42 cellular contexts compared by ENCODE assay signal in genomic region chr4:87608229-87608628, GRCh38. TPM values are rescaled to one million over a fixed set of nuclear protein-coding genes. Genes with fewer than 3 reads are reported as not detected.
"Had no signal": no experiment of that assay in that cellular context is flagged by ENCODE, and none has a peak within 500 bp of the region (broad histone marks: within the 10 kb centered on the region; RNA-seq: fewer than 3 reads in every experiment).

DSPP (plus strand) TSS chr4:87608529; CDS start chr4:87610909, 2,380 bp downstream.

- ATAC-seq: activated naive CD4-positive, alpha-beta T cell treated with anti-CD3 and anti-CD28 coated beads, Interleukin-2, amount 50 U/mL, for 72 hours; activated naive CD8-positive, alpha-beta T cell treated with anti-CD3 and anti-CD28 coated beads, Interleukin-2, amount 50 U/mL, for 24 hours; activated T-cell treated with anti-CD3 and anti-CD28 coated beads, Interleukin-2, amount 50 U/mL, for 4 hours; activated T-cell treated with anti-CD3 and anti-CD28 coated beads, Interleukin-2, amount 50 U/mL, for 72 hours; activated T-helper 17 cell treated with anti-CD3 and anti-CD28 coated beads, Interleukin-2, amount 50 U/mL, for 72 hours; body of pancreas had no signal

- H3K36me3 Mint-ChIP-seq: activated naive CD4-positive, alpha-beta T cell treated with anti-CD3 and anti-CD28 coated beads, Interleukin-2, amount 10 ng/mL, durations not matched to agents 7 days and 5 days; activated naive CD4-positive, alpha-beta T cell treated with anti-CD3 and anti-CD28 coated beads, Interleukin-2, amount 50 U/mL, for 24 hours; activated naive CD4-positive, alpha-beta T cell treated with anti-CD3 and anti-CD28 coated beads, Interleukin-2, amount 50 U/mL, for 72 hours; activated naive CD8-positive, alpha-beta T cell; activated naive CD8-positive, alpha-beta T cell treated with anti-CD3 and anti-CD28 coated beads for 36 hours; activated naive CD8-positive, alpha-beta T cell treated with anti-CD3 and anti-CD28 coated beads, Interleukin-2, amount 10 ng/mL, durations not matched to agents 7 days and 5 days; brain had no signal

- H3K27me3 Mint-ChIP-seq: activated naive CD4-positive, alpha-beta T cell treated with anti-CD3 and anti-CD28 coated beads, Interleukin-2, amount 10 ng/mL, durations not matched to agents 7 days and 5 days; activated naive CD8-positive, alpha-beta T cell treated with anti-CD3 and anti-CD28 coated beads, Interleukin-2, amount 50 U/mL, for 24 hours; brain had no signal

- H3K9me3 Mint-ChIP-seq: activated naive CD4-positive, alpha-beta T cell treated with anti-CD3 and anti-CD28 coated beads, Interleukin-2, amount 10 ng/mL, durations not matched to agents 7 days and 5 days; activated naive CD4-positive, alpha-beta T cell treated with anti-CD3 and anti-CD28 coated beads, Interleukin-2, amount 50 U/mL, for 24 hours; activated naive CD4-positive, alpha-beta T cell treated with anti-CD3 and anti-CD28 coated beads, Interleukin-2, amount 50 U/mL, for 72 hours; activated naive CD8-positive, alpha-beta T cell treated with anti-CD3 and anti-CD28 coated beads for 36 hours; activated naive CD8-positive, alpha-beta T cell treated with anti-CD3 and anti-CD28 coated beads, Interleukin-2, amount 10 ng/mL, durations not matched to agents 7 days and 5 days; activated naive CD8-positive, alpha-beta T cell treated with anti-CD3 and anti-CD28 coated beads, Interleukin-2, amount 50 U/mL, for 24 hours; activated T-cell treated with anti-CD3 and anti-CD28 coated beads, Interleukin-2, amount 50 U/mL, for 4 hours; activated T-cell treated with anti-CD3 and anti-CD28 coated beads, Interleukin-2, amount 50 U/mL, for 72 hours; activated T-helper 1 cell treated with anti-CD3 and anti-CD28 coated beads, Interleukin-12 subunit alpha, Interleukin-12 subunit beta, Interleukin-2, Interleukin-4 antibody, amounts not matched to agents 30 ng/mL and 10 ng/mL and 1 ng/mL, durations not matched to agents 14 hours and 24 hours and 36 hours; activated T-helper 17 cell treated with anti-CD3 and anti-CD28 coated beads, Interleukin-2, amount 50 U/mL, for 72 hours; activated T-helper 2 cell treated with anti-CD3 and anti-CD28 coated beads, Interferon-gamma antibody, Interleukin-2, Interleukin-4, amounts not matched to agents 10 μg/mL and 5 μg/mL and 100 μg/mL, durations not matched to agents 14 hours and 24 hours and 36 hours; central memory CD8-positive, alpha-beta T cell had no signal

- H3K27ac Mint-ChIP-seq: activated naive CD4-positive, alpha-beta T cell treated with anti-CD3 and anti-CD28 coated beads for 36 hours; activated naive CD4-positive, alpha-beta T cell treated with anti-CD3 and anti-CD28 coated beads, Interleukin-2, amount 10 ng/mL, durations not matched to agents 7 days and 5 days; activated naive CD4-positive, alpha-beta T cell treated with anti-CD3 and anti-CD28 coated beads, Interleukin-2, amount 50 U/mL, for 24 hours; activated naive CD4-positive, alpha-beta T cell treated with anti-CD3 and anti-CD28 coated beads, Interleukin-2, amount 50 U/mL, for 72 hours; activated naive CD8-positive, alpha-beta T cell; activated naive CD8-positive, alpha-beta T cell treated with anti-CD3 and anti-CD28 coated beads for 36 hours; activated naive CD8-positive, alpha-beta T cell treated with anti-CD3 and anti-CD28 coated beads, Interleukin-2, amount 10 ng/mL, durations not matched to agents 7 days and 5 days; activated naive CD8-positive, alpha-beta T cell treated with anti-CD3 and anti-CD28 coated beads, Interleukin-2, amount 50 U/mL, for 24 hours; activated T-cell treated with anti-CD3 and anti-CD28 coated beads, Interleukin-2, amount 50 U/mL, for 24 hours; activated T-cell treated with anti-CD3 and anti-CD28 coated beads, Interleukin-2, amount 50 U/mL, for 72 hours; activated T-helper 1 cell treated with anti-CD3 and anti-CD28 coated beads, Interleukin-12 subunit alpha, Interleukin-12 subunit beta, Interleukin-2, Interleukin-4 antibody, amounts not matched to agents 30 ng/mL and 10 ng/mL and 1 ng/mL, durations not matched to agents 14 hours and 24 hours and 36 hours; activated T-helper 17 cell treated with anti-CD3 and anti-CD28 coated beads, Interleukin-2, amount 50 U/mL, for 72 hours; activated T-helper 2 cell treated with anti-CD3 and anti-CD28 coated beads, Interferon-gamma antibody, Interleukin-2, Interleukin-4, amounts not matched to agents 10 μg/mL and 5 μg/mL and 100 μg/mL, durations not matched to agents 14 hours and 24 hours and 36 hours; brain had no signal

- H3K4me3 ChIP-seq: adrenal gland, ascending aorta, body of pancreas, breast epithelium, cardiac muscle cell had no signal

- H3K27me3 ChIP-seq: ascending aorta, body of pancreas, brain microvascular endothelial cell, breast epithelium, cardiac muscle cell had no signal

- H3K4me3 Mint-ChIP-seq: activated naive CD4-positive, alpha-beta T cell treated with anti-CD3 and anti-CD28 coated beads for 36 hours; activated naive CD4-positive, alpha-beta T cell treated with anti-CD3 and anti-CD28 coated beads, Interleukin-2, amount 10 ng/mL, durations not matched to agents 7 days and 5 days; activated naive CD4-positive, alpha-beta T cell treated with anti-CD3 and anti-CD28 coated beads, Interleukin-2, amount 50 U/mL, for 24 hours; activated naive CD8-positive, alpha-beta T cell; activated naive CD8-positive, alpha-beta T cell treated with anti-CD3 and anti-CD28 coated beads for 36 hours; activated naive CD8-positive, alpha-beta T cell treated with anti-CD3 and anti-CD28 coated beads, Interleukin-2, amount 10 ng/mL, durations not matched to agents 7 days and 5 days; activated naive CD8-positive, alpha-beta T cell treated with anti-CD3 and anti-CD28 coated beads, Interleukin-2, amount 50 U/mL, for 24 hours; activated T-cell treated with anti-CD3 and anti-CD28 coated beads, Interleukin-2, amount 50 U/mL, for 24 hours; activated T-cell treated with anti-CD3 and anti-CD28 coated beads, Interleukin-2, amount 50 U/mL, for 4 hours; activated T-cell treated with anti-CD3 and anti-CD28 coated beads, Interleukin-2, amount 50 U/mL, for 72 hours; activated T-helper 1 cell treated with anti-CD3 and anti-CD28 coated beads, Interleukin-12 subunit alpha, Interleukin-12 subunit beta, Interleukin-2, Interleukin-4 antibody, amounts not matched to agents 30 ng/mL and 10 ng/mL and 1 ng/mL, durations not matched to agents 14 hours and 24 hours and 36 hours; activated T-helper 17 cell treated with anti-CD3 and anti-CD28 coated beads, Interleukin-2, amount 50 U/mL, for 72 hours; brain; central memory CD8-positive, alpha-beta T cell had no signal

- H3K27ac ChIP-seq: adrenal gland, ascending aorta, body of pancreas, brain microvascular endothelial cell, breast epithelium, cardiac muscle cell had no signal

- H3K9me3 ChIP-seq: adrenal gland, ascending aorta, breast epithelium had no signal

- H3K4me1 ChIP-seq: adrenal gland, ascending aorta, body of pancreas, breast epithelium had no signal

- H3K36me3 ChIP-seq: adrenal gland, ascending aorta, brain microvascular endothelial cell, breast epithelium, cardiac muscle cell had no signal

- H3K4me1 Mint-ChIP-seq: activated naive CD4-positive, alpha-beta T cell treated with anti-CD3 and anti-CD28 coated beads, Interleukin-2, amount 10 ng/mL, durations not matched to agents 7 days and 5 days; activated naive CD4-positive, alpha-beta T cell treated with anti-CD3 and anti-CD28 coated beads, Interleukin-2, amount 50 U/mL, for 24 hours; activated naive CD8-positive, alpha-beta T cell treated with anti-CD3 and anti-CD28 coated beads for 36 hours; activated naive CD8-positive, alpha-beta T cell treated with anti-CD3 and anti-CD28 coated beads, Interleukin-2, amount 10 ng/mL, durations not matched to agents 7 days and 5 days; activated naive CD8-positive, alpha-beta T cell treated with anti-CD3 and anti-CD28 coated beads, Interleukin-2, amount 50 U/mL, for 24 hours; activated T-helper 17 cell treated with anti-CD3 and anti-CD28 coated beads, Interleukin-2, amount 50 U/mL, for 72 hours; brain; central memory CD8-positive, alpha-beta T cell had no signal

- DNase-seq: activated effector memory CD4-positive, alpha-beta T cell treated with anti-CD3 and anti-CD28 coated beads, Interleukin-2, amount 50 U/mL, for 16 hours; activated effector memory CD4-positive, alpha-beta T cell treated with Interleukin-2 at 50 U/mL for 16 hours; activated gamma-delta T cell; activated gamma-delta T cell treated with Interleukin-2 at 50 U/mL for 16 hours; activated naive CD4-positive, alpha-beta T cell; activated naive CD4-positive, alpha-beta T cell treated with anti-CD3 and anti-CD28 coated beads for 36 hours; activated naive CD4-positive, alpha-beta T cell treated with anti-CD3 and anti-CD28 coated beads, Interleukin-2, amount 10 ng/mL, durations not matched to agents 7 days and 5 days; activated naive CD4-positive, alpha-beta T cell treated with anti-CD3 and anti-CD28 coated beads, Interleukin-2, amount 50 U/mL, for 16 hours; activated naive CD4-positive, alpha-beta T cell treated with Interleukin-2 at 50 U/mL for 16 hours; activated naive CD8-positive, alpha-beta T cell treated with anti-CD3 and anti-CD28 coated beads for 36 hours; activated naive CD8-positive, alpha-beta T cell treated with anti-CD3 and anti-CD28 coated beads, Interleukin-2, amount 10 ng/mL, durations not matched to agents 7 days and 5 days; activated naive CD8-positive, alpha-beta T cell treated with anti-CD3 and anti-CD28 coated beads, Interleukin-2, amount 50 U/mL, for 24 hours; activated T-cell treated with anti-CD3 and anti-CD28 coated beads, Interleukin-2, amount 50 U/mL, for 1 hour; activated T-cell treated with anti-CD3 and anti-CD28 coated beads, Interleukin-2, amount 50 U/mL, for 24 hours; activated T-cell treated with anti-CD3 and anti-CD28 coated beads, Interleukin-2, amount 50 U/mL, for 4 hours; activated T-cell treated with anti-CD3 and anti-CD28 coated beads, Interleukin-2, amount 50 U/mL, for 48 hours; activated T-cell treated with anti-CD3 and anti-CD28 coated beads, Interleukin-2, amount 50 U/mL, for 72 hours; adrenal gland; amniotic stem cell; amygdala; anterior cingulate cortex; aorta; body of pancreas; brain microvascular endothelial cell; caudate nucleus; central memory CD4-positive, alpha-beta T cell; cerebellar nuclear complex had no signal

RNA-seq across cellular contexts. Expression of gene DSPP, which starts in this region (rescaled TPM):
- total RNA-seq: activated naive CD4-positive, alpha-beta T cell treated with anti-CD3 and anti-CD28 coated beads for 36 hours; activated naive CD4-positive, alpha-beta T cell treated with anti-CD3 and anti-CD28 coated beads, Interleukin-2, amount 50 U/mL, for 72 hours; activated naive CD8-positive, alpha-beta T cell treated with anti-CD3 and anti-CD28 coated beads for 36 hours; activated naive CD8-positive, alpha-beta T cell treated with anti-CD3 and anti-CD28 coated beads, Interleukin-2, amount 10 ng/mL, durations not matched to agents 7 days and 5 days; activated T-cell treated with anti-CD3 and anti-CD28 coated beads, Interleukin-2, amount 50 U/mL, for 4 hours; activated T-cell treated with anti-CD3 and anti-CD28 coated beads, Interleukin-2, amount 50 U/mL, for 72 hours; activated T-helper 1 cell treated with anti-CD3 and anti-CD28 coated beads, Interleukin-12 subunit alpha, Interleukin-12 subunit beta, Interleukin-2, Interleukin-4 antibody, amounts not matched to agents 30 ng/mL and 10 ng/mL and 1 ng/mL, durations not matched to agents 14 hours and 24 hours and 36 hours; activated T-helper 17 cell treated with anti-CD3 and anti-CD28 coated beads, Interleukin-2, amount 50 U/mL, for 72 hours; activated T-helper 2 cell treated with anti-CD3 and anti-CD28 coated beads, Interferon-gamma antibody, Interleukin-2, Interleukin-4, amounts not matched to agents 10 μg/mL and 5 μg/mL and 100 μg/mL, durations not matched to agents 14 hours and 24 hours and 36 hours; adrenal gland; aorta; ascending aorta; astrocyte; body of pancreas; bronchial epithelial cell; cardiac muscle cell; cardiac septum; chondrocyte had no signal
- polyA plus RNA-seq: adrenal gland, cardiac muscle cell had no signal
